In the genomic region with DNA sequence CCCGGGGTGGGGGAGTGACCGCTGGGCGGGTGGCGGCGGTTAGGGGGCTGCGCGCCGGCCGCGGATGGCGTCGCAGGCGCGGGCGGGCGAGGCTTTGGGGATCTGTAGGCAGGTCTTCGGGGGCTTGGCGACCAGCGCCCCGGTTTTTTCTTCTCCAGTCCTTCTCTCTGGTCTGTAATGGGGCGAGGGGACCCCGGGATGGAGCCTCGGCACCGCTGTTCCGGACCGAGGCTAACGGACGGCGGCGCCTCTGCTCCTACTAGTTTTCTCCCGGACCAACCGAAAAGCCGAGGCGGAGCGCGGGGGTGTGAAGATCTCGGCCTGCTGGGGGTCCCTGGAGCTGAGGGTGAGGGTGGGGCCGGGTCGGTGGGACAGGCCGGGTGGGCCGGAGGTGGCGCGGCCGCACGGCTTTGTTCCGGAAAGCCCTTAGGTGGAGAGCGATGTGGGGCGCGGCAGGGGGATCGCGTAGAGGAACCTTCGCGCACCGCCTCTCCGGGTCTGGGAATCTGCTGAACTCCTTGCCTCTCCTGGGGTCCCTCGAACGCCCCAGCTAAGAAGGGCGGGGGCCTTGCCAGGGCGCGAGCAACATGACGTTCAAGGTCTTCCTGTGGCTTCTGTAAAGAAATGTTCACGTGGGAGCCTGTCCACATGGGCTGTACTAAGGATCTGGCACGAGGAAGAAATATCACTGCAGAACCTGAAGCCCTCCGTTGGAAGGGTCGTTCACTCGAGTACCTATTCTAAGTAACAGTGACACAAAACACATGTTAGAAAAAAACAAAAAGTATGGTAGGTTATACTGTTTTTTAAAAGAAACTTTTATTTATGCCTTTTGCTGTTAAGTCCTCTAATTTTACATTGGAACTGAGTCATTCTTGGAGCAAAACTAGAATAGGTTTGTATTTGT, we compare ENCODE assay signal across 1 cellular context.
A peak's percentile ranks its signal among the peaks of the same experiment; 100 is the strongest.
TF ChIP-seq lines count a peak whose summit lies in the region.

No MANE protein-coding gene starts in this region.

TF ChIP-seq in IMR-90, 13 proteins besides CTCF, POLR2A, EP300 and RAD21:
- TF ChIP-seq MAZ (IDR thresholded peaks at IDR 0.05; ENCODE audit: borderline replicate concordance, low read depth, low read length) (peak; percentile 29; the same call in 1 of the 2 replicates), SMC3 (IDR thresholded peaks at IDR 0.05; ENCODE audit: low read depth, low read length) (0 out of 2 replicates have a peak, but pooled peaks have one; percentile 14), ELK1 (IDR thresholded peaks at IDR 0.05; ENCODE audit: borderline replicate concordance, low read depth, low read length) (no peak), MXI1 (IDR thresholded peaks at IDR 0.05; ENCODE audit: borderline replicate concordance, low read depth, low read length) (peak; percentile 93), RFX5 (IDR thresholded peaks at IDR 0.05; ENCODE audit: low read depth, low read length) (no peak), CHD1 (IDR thresholded peaks at IDR 0.05; ENCODE audit: low read depth, low read length) (0 out of 2 replicates have a peak, but pooled peaks have one; percentile 4), BHLHE40 (IDR thresholded peaks at IDR 0.05; ENCODE audit: low read depth, low read length) (no peak), CEBPB (IDR thresholded peaks at IDR 0.05; ENCODE audit: low read depth, low read length) (no peak)
- TF ChIP-seq, protein P1, sequence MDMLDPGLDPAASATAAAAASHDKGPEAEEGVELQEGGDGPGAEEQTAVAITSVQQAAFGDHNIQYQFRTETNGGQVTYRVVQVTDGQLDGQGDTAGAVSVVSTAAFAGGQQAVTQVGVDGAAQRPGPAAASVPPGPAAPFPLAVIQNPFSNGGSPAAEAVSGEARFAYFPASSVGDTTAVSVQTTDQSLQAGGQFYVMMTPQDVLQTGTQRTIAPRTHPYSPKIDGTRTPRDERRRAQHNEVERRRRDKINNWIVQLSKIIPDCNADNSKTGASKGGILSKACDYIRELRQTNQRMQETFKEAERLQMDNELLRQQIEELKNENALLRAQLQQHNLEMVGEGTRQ (IDR thresholded peaks at IDR 0.05; ENCODE audit: low read depth, low read length), result peak; percentile 87
